Comparison of ENCODE assay signal across 23 cellular contexts in genomic region chr13:36029171-36029570, GRCh38.
DNase-seq lines count a peak whose midpoint lies in the region; ATAC-seq and TF ChIP-seq lines count a peak whose summit lies in the region.
"Had no signal": no experiment of that assay in that cellular context is flagged by ENCODE, and none has a peak within 500 bp of the region (broad histone marks: within the 10 kb centered on the region; RNA-seq: fewer than 3 reads in every experiment).

No MANE protein-coding gene starts in this region.

- H3K4me2 ChIP-seq in osteoblast (ENCODE audit: insufficient read depth, low read length), result no peak overlapping the region

- H3K79me2 ChIP-seq in osteoblast (ENCODE audit: insufficient read depth, low read length), result no peaks in the 10 kb centered on the region
- H3K79me2 ChIP-seq: parathyroid adenoma had no signal

- WGBS in aorta, 2 donors, result 73 to 79% methylated on average over 5 of the region's 5 CpGs

- no peaks in the 10 kb centered on the region for H4K20me1 ChIP-seq in osteoblast (ENCODE audit: insufficient read depth, low read length)

- H3K4me1 ChIP-seq in osteoblast (ENCODE audit: insufficient read depth, low read length) (peaks cover 21% of the 10 kb centered on the region), aorta (ENCODE audit: control insufficient read depth in 1 of 2, insufficient read depth in 2 of 2, low read length in 2 of 2) (no peaks in the 10 kb centered on the region)
- H3K4me1 ChIP-seq: foreskin keratinocyte, left lung, upper lobe of right lung had no signal

- TF ChIP-seq CTCF in cardiac fibroblast (IDR thresholded peaks at IDR 0.05; ENCODE audit: low read depth, low read length) (no peak), osteoblast (IDR thresholded peaks at IDR 0.05; ENCODE audit: extremely low read depth, low read depth, low read length) (no peak)

- no peak for ATAC-seq in aorta (ENCODE audit: low FRiP score)
- ATAC-seq: foreskin keratinocyte, K562, left lung, upper lobe of right lung had no signal

- no peaks in the 10 kb centered on the region for H3K36me3 ChIP-seq in osteoblast (ENCODE audit: insufficient read depth, low read length)
- no peaks in the 10 kb centered on the region for H3K36me3 ChIP-seq in aorta (ENCODE audit: control insufficient read depth in 1 of 2, insufficient read depth in 2 of 2, low read length in 1 of 2)
- H3K36me3 ChIP-seq: left lung, upper lobe of right lung had no signal

- peak overlapping the region; percentile 48 for H2AFZ ChIP-seq in osteoblast (ENCODE audit: low read length)
- H2AFZ ChIP-seq: parathyroid adenoma had no signal

- intact Hi-C loops in aorta (cut with DNase I), result no loop called here

- H3K27ac ChIP-seq in osteoblast (ENCODE audit: low read depth, low read length) (peak overlapping the region; percentile 89), aorta (ENCODE audit: low read depth in 1 of 2, low read length in 2 of 2) (no peak overlapping the region)
- H3K27ac ChIP-seq: 22Rv1, foreskin keratinocyte, left lung, upper lobe of right lung had no signal

- H3K4me3 ChIP-seq in cardiac fibroblast (replicated peaks in 1 of 2; ENCODE audit: low read depth in 2 of 2, low read length in 2 of 2) (no peak overlapping the region), osteoblast (ENCODE audit: insufficient read depth, low read length) (no peak overlapping the region), aorta (ENCODE audit: low read length in 2 of 2) (no peak overlapping the region)
- H3K4me3 ChIP-seq: K562, left lung, upper lobe of right lung had no signal

- no peaks in the 10 kb centered on the region for H3K27me3 ChIP-seq in osteoblast (ENCODE audit: insufficient read depth, low read length)
- no peaks in the 10 kb centered on the region for H3K27me3 ChIP-seq in aorta (ENCODE audit: control insufficient read depth in 1 of 2, insufficient read depth in 2 of 2, low read length in 1 of 2)
- H3K27me3 ChIP-seq: foreskin keratinocyte, left lung, upper lobe of right lung had no signal

- H3K9me3 ChIP-seq in osteoblast (ENCODE audit: low read depth, low read length), result no peaks in the 10 kb centered on the region
- no peaks in the 10 kb centered on the region for H3K9me3 ChIP-seq in aorta (ENCODE audit: control insufficient read depth, low read length)
- H3K9me3 ChIP-seq: upper lobe of right lung had no signal

- DNase-seq in DMS53 (lab: John Stamatoyannopoulos, UW) (peak; percentile 36), DMS53 treated with DMSO at 0.1 percent for 48 hours (lab: John Stamatoyannopoulos, UW; ENCODE audit: unreplicated experiment) (no peak), NCI-H748 treated with DMSO at 0.1 percent for 48 hours (lab: John Stamatoyannopoulos, UW) (peak; percentile 83), cardiac fibroblast (ENCODE audit: low read depth in 2 of 2) (peak; percentile 22 to 82), osteoblast (ENCODE audit: insufficient read length, low spot score, missing footprints) (peak; percentile 77), aorta (no peak)
- no peak for DNase-seq in stimulated activated CD4-positive, alpha-beta T cell treated with anti-CD3 and anti-CD28 coated beads, Interleukin-15, amount 100 ng/mL, for 24 hours
- DNase-seq in effector CD4-positive, alpha-beta T cell, result no peak
- DNase-seq: activated CD4-positive, alpha-beta T cell treated with anti-CD3 and anti-CD28 coated beads for 1 hour; activated CD8-positive, alpha-beta memory T cell treated with anti-CD3 and anti-CD28 coated beads, Interleukin-2, amount 50 U/mL, for 48 hours; activated naive CD4-positive, alpha-beta T cell treated with anti-CD3 and anti-CD28 coated beads for 36 hours; central memory CD4-positive, alpha-beta T cell; DMS153; effector memory CD4-positive, alpha-beta T cell; foreskin keratinocyte; left lung; NCI-H1105 treated with DMSO at 0.1 percent for 48 hours; NCI-H446 treated with DMSO at 0.1 percent for 48 hours; small intestine; upper lobe of right lung had no signal

Comparison
In these comparisons a context has a peak if more than half of its experiments do, and no peak if none do; other contexts are left out.
1. DNase-seq: peak in DMS53 (single experiment), NCI-H748 treated with DMSO at 0.1 percent for 48 hours (single experiment), cardiac fibroblast (2 of 2) and osteoblast (single experiment); none in DMS53 treated with DMSO at 0.1 percent for 48 hours (single experiment), aorta (0 of 2), stimulated activated CD4-positive, alpha-beta T cell treated with anti-CD3 and anti-CD28 coated beads, Interleukin-15, amount 100 ng/mL, for 24 hours (single experiment) and effector CD4-positive, alpha-beta T cell (single experiment).